ENCODE assay signal across 2 cellular contexts in the genomic region with DNA sequence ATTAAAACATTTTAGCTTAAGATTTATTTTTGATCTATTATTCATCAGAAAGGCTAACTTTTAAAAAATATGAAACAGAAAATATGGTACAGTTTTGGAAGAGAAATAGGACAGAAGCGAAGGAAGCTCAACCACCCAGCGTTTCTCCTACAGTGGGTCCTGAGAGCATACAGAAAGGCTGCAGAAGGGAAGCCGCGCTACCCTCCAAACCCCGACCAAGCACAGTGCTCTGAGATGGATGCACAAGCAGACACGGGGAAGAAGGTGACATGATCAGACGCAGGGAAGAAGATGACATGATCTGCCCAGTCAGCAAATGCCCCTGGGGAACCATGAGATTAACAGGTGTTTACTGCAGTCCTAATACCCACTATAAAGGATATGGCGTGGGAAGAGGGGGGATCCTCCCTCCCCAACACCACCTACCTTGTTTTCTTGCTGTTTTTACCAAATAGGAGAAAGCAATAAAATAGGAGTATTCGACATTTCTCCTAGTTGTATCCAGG.
A peak's percentile ranks its signal among the peaks of the same experiment; 100 is the strongest.
TF ChIP-seq lines count a peak whose summit lies in the region.

No MANE protein-coding gene starts in this region.

TF ChIP-seq in HepG2, 621 proteins besides CTCF, POLR2A, EP300 and RAD21:
- no peak for TF ChIP-seq TSC22D2 (CRISPR knock-in tag; IDR thresholded peaks at IDR 0.05; ENCODE audit: borderline replicate concordance)
- peak; percentile 67; the same call in 1 of the 2 replicates for TF ChIP-seq MAFF (IDR thresholded peaks at IDR 0.05; ENCODE audit: low read depth, low read length)
- no peak for TF ChIP-seq THAP8 (CRISPR knock-in tag; IDR thresholded peaks at IDR 0.05; ENCODE audit: borderline replicate concordance)
- peak; percentile 82 to 84 for TF ChIP-seq MAFK (conservative IDR thresholded peaks at IDR 0.05 in 1 of 2, IDR thresholded peaks at IDR 0.05 in 1 of 2; ENCODE audit: low read length in 2 of 2)
TF ChIP-seq in HepG2: peak in this region for 2.

TF ChIP-seq in K562, 482 proteins besides CTCF, POLR2A, EP300 and RAD21:
- TF ChIP-seq MAFG (tag; conservative IDR thresholded peaks at IDR 0.05): peak; percentile 54
- TF ChIP-seq, protein P1, sequence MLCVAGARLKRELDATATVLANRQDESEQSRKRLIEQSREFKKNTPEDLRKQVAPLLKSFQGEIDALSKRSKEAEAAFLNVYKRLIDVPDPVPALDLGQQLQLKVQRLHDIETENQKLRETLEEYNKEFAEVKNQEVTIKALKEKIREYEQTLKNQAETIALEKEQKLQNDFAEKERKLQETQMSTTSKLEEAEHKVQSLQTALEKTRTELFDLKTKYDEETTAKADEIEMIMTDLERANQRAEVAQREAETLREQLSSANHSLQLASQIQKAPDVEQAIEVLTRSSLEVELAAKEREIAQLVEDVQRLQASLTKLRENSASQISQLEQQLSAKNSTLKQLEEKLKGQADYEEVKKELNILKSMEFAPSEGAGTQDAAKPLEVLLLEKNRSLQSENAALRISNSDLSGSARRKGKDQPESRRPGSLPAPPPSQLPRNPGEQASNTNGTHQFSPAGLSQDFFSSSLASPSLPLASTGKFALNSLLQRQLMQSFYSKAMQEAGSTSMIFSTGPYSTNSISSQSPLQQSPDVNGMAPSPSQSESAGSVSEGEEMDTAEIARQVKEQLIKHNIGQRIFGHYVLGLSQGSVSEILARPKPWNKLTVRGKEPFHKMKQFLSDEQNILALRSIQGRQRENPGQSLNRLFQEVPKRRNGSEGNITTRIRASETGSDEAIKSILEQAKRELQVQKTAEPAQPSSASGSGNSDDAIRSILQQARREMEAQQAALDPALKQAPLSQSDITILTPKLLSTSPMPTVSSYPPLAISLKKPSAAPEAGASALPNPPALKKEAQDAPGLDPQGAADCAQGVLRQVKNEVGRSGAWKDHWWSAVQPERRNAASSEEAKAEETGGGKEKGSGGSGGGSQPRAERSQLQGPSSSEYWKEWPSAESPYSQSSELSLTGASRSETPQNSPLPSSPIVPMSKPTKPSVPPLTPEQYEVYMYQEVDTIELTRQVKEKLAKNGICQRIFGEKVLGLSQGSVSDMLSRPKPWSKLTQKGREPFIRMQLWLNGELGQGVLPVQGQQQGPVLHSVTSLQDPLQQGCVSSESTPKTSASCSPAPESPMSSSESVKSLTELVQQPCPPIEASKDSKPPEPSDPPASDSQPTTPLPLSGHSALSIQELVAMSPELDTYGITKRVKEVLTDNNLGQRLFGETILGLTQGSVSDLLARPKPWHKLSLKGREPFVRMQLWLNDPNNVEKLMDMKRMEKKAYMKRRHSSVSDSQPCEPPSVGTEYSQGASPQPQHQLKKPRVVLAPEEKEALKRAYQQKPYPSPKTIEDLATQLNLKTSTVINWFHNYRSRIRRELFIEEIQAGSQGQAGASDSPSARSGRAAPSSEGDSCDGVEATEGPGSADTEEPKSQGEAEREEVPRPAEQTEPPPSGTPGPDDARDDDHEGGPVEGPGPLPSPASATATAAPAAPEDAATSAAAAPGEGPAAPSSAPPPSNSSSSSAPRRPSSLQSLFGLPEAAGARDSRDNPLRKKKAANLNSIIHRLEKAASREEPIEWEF (CRISPR knock-in tag; IDR thresholded peaks at IDR 0.05): no peak
- TF ChIP-seq C11orf30 (IDR thresholded peaks at IDR 0.05; ENCODE audit: low read depth): peak; percentile 78
- peak; percentile 46; the same call in 1 of the 2 replicates for TF ChIP-seq MAFF (IDR thresholded peaks at IDR 0.05; ENCODE audit: low read length)
- TF ChIP-seq GABPA (tag; conservative IDR thresholded peaks at IDR 0.05; ENCODE audit: low read depth): no peak
- TF ChIP-seq MAFK (IDR thresholded peaks at IDR 0.05; ENCODE audit: low read length): peak; percentile 33; the same call in 1 of the 2 replicates
- peak; percentile 80 for TF ChIP-seq ZNF316 (IDR thresholded peaks at IDR 0.05)
